ENCODE assay signal across 35 cellular contexts in the genomic region with DNA sequence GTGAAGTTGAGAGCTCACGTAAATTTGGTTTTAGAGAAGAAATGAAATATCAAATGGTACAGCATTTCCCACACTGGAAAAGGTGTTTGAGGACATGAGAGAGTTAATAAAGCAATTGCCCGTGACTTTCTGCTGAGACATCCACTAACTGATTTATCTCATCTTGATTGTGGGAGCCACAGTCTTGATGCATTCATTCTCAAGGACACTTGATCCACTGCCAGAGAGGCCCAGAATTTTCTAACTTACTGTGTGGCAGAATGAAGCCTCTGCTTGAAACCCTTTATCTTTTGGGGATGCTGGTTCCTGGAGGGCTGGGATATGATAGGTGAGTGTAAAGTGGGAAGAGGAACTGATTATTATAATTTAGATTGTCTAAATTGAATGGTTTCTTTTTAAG. TPM values are rescaled to one million over a fixed set of nuclear protein-coding genes. Genes with fewer than 3 reads are reported as not detected.
"Had no signal": no experiment of that assay in that cellular context is flagged by ENCODE, and none has a peak within 500 bp of the region (broad histone marks: within the 10 kb centered on the region; RNA-seq: fewer than 3 reads in every experiment).

A gene with protein sequence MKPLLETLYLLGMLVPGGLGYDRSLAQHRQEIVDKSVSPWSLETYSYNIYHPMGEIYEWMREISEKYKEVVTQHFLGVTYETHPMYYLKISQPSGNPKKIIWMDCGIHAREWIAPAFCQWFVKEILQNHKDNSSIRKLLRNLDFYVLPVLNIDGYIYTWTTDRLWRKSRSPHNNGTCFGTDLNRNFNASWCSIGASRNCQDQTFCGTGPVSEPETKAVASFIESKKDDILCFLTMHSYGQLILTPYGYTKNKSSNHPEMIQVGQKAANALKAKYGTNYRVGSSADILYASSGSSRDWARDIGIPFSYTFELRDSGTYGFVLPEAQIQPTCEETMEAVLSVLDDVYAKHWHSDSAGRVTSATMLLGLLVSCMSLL (plus strand): TSS at position 179 of the 400 bp plus-strand sequence. CDS start 82 bp downstream, at position 261.

- DNase-seq: activated CD4-positive, alpha-beta memory T cell treated with anti-CD3 and anti-CD28 coated beads for 36 hours; activated CD4-positive, alpha-beta T cell treated with anti-CD3 and anti-CD28 coated beads for 36 hours; activated CD4-positive, alpha-beta T cell treated with anti-CD3 and anti-CD28 coated beads, Interleukin-2, amount 10 ng/mL, durations not matched to agents 24 days and 14 days; activated CD4-positive, CD25-positive, alpha-beta regulatory T cell; activated CD4-positive, CD25-positive, alpha-beta regulatory T cell treated with anti-CD3 and anti-CD28 coated beads, Interleukin-2, amount 50 U/mL, for 72 hours; activated CD8-positive, alpha-beta memory T cell treated with anti-CD3 and anti-CD28 coated beads, Interleukin-2, amount 10 ng/mL, durations not matched to agents 7 days and 5 days; activated CD8-positive, alpha-beta memory T cell treated with anti-CD3 and anti-CD28 coated beads, Interleukin-2, amount 50 U/mL, for 4 hours; activated CD8-positive, alpha-beta T cell treated with anti-CD3 and anti-CD28 coated beads, Interleukin-2, amount 10 ng/mL, durations not matched to agents 7 days and 5 days; activated gamma-delta T cell; activated naive CD4-positive, alpha-beta T cell; activated naive CD4-positive, alpha-beta T cell treated with anti-CD3 and anti-CD28 coated beads, Interleukin-2, amount 10 ng/mL, durations not matched to agents 7 days and 5 days; activated naive CD8-positive, alpha-beta T cell treated with anti-CD3 and anti-CD28 coated beads, Interleukin-2, amount 10 ng/mL, durations not matched to agents 7 days and 5 days; activated T-cell treated with anti-CD3 and anti-CD28 coated beads, Interleukin-2, amount 50 U/mL, for 1 hour; activated T-cell treated with anti-CD3 and anti-CD28 coated beads, Interleukin-2, amount 50 U/mL, for 48 hours; amygdala; aorta; body of pancreas; caudate nucleus; cortex of kidney; effector memory CD4-positive, alpha-beta T cell; endodermal cell; foreskin fibroblast; head of caudate nucleus; T-helper 2 cell had no signal

- ATAC-seq: activated CD4-positive, alpha-beta T cell treated with anti-CD3 and anti-CD28 coated beads for 36 hours; activated CD8-positive, alpha-beta memory T cell treated with anti-CD3 and anti-CD28 coated beads, Interleukin-2, amount 10 ng/mL, durations not matched to agents 7 days and 5 days; activated CD8-positive, alpha-beta T cell treated with anti-CD3 and anti-CD28 coated beads, Interleukin-2, amount 10 ng/mL, durations not matched to agents 7 days and 5 days; activated naive CD4-positive, alpha-beta T cell treated with anti-CD3 and anti-CD28 coated beads, Interleukin-2, amount 50 U/mL, for 72 hours; body of pancreas; esophagus mucosa had no signal

- H3K4me1 ChIP-seq: body of pancreas had no signal

- H3K4me3 ChIP-seq: body of pancreas had no signal

- H3K27ac ChIP-seq: body of pancreas had no signal

- H3K9me3 ChIP-seq: body of pancreas had no signal

- H3K27me3 ChIP-seq: body of pancreas had no signal

- FAIRE-seq: colon, frontal cortex had no signal

RNA-seq across cellular contexts. Expression of the gene that starts here (rescaled TPM):
- total RNA-seq: activated CD4-positive, alpha-beta memory T cell treated with anti-CD3 and anti-CD28 coated beads for 36 hours; activated CD4-positive, alpha-beta T cell treated with anti-CD3 and anti-CD28 coated beads for 36 hours; activated CD4-positive, alpha-beta T cell treated with anti-CD3 and anti-CD28 coated beads, Interleukin-2, amount 10 ng/mL, durations not matched to agents 24 days and 14 days; activated CD8-positive, alpha-beta memory T cell treated with anti-CD3 and anti-CD28 coated beads for 36 hours; activated CD8-positive, alpha-beta memory T cell treated with anti-CD3 and anti-CD28 coated beads, Interleukin-2, amount 10 ng/mL, durations not matched to agents 7 days and 5 days; activated CD8-positive, alpha-beta T cell treated with anti-CD3 and anti-CD28 coated beads, Interleukin-2, amount 10 ng/mL, durations not matched to agents 7 days and 5 days; activated naive CD4-positive, alpha-beta T cell treated with anti-CD3 and anti-CD28 coated beads, Interleukin-2, amount 50 U/mL, for 72 hours; activated naive CD8-positive, alpha-beta T cell treated with anti-CD3 and anti-CD28 coated beads, Interleukin-2, amount 10 ng/mL, durations not matched to agents 7 days and 5 days; activated T-helper 1 cell treated with anti-CD3 and anti-CD28 coated beads, Interleukin-12 subunit alpha, Interleukin-12 subunit beta, Interleukin-2, Interleukin-4 antibody, amounts not matched to agents 30 ng/mL and 10 ng/mL and 1 ng/mL, durations not matched to agents 14 hours and 24 hours and 36 hours; activated T-helper 2 cell treated with anti-CD3 and anti-CD28 coated beads, Interferon-gamma antibody, Interleukin-2, Interleukin-4, amounts not matched to agents 10 μg/mL and 5 μg/mL and 100 μg/mL, durations not matched to agents 14 hours and 24 hours and 36 hours; body of pancreas; chondrocyte; dermis microvascular lymphatic vessel endothelial cell; epithelial cell of proximal tubule; esophagus mucosa; frontal cortex; T-helper 1 cell treated with Interleukin-12 subunit alpha and Interleukin-12 subunit beta and Interleukin-4 antibody, amounts not matched to agents 30 ng/mL and 1 ng/mL, for 36 hours had no signal
